12 cellular contexts compared by ENCODE assay signal in the genomic region with DNA sequence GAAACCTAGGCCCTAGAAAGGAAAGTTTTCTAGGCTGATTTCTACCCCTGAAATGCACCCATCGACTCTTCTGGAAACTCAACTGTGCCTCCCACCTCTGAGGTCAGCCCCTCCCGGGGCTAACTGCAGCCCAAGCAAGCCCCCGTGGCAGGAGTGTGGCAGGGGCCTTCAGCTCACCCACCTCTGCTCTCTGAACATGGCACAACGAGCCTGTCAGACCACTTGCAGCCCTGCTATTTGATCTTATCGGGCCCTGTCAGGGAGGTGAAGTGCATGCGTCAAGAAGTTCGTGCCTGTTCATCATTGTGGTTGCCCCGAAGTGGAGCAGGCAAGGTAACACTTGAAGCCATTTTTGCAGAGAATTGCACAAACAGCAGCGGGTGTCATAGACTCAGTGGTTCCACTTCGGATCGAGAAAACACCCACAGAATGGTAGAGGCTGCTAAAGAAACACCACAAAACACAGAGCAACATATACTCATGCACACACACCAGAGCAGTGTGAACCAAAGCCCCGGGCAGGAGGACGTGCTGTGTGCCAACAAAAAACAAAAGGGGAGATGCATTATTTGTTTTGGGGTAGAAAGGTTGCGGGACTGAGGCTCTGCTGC.
DNase-seq lines count a peak whose midpoint lies in the region; ATAC-seq, FAIRE-seq and TF ChIP-seq lines count a peak whose summit lies in the region.
"Had no signal": no experiment of that assay in that cellular context is flagged by ENCODE, and none has a peak within 500 bp of the region (broad histone marks: within the 10 kb centered on the region; RNA-seq: fewer than 3 reads in every experiment).

No MANE protein-coding gene starts in this region.

- peak overlapping the region; percentile 73 for H3K4me3 Mint-ChIP-seq in activated CD8-positive, alpha-beta T cell treated with anti-CD3 and anti-CD28 coated beads, Interleukin-2, amount 10 ng/mL, durations not matched to agents 7 days and 5 days

- H3K27me3 Mint-ChIP-seq in activated CD8-positive, alpha-beta T cell treated with anti-CD3 and anti-CD28 coated beads, Interleukin-2, amount 10 ng/mL, durations not matched to agents 7 days and 5 days (ENCODE audit: low read depth), result no peaks in the 10 kb centered on the region

- H3K4me1 Mint-ChIP-seq in activated CD8-positive, alpha-beta T cell treated with anti-CD3 and anti-CD28 coated beads, Interleukin-2, amount 10 ng/mL, durations not matched to agents 7 days and 5 days (ENCODE audit: low read depth), result peaks cover 92% of the 10 kb centered on the region

- FAIRE-seq in GM12892 (lab: Jason Lieb, UNC), result peak; percentile 82
- FAIRE-seq: endothelial cell of umbilical vein had no signal

- POLR2A ChIA-PET in activated CD8-positive, alpha-beta T cell treated with anti-CD3 and anti-CD28 coated beads, Interleukin-2, amount 10 ng/mL, durations not matched to agents 7 days and 5 days (lab: Charles Lee), result interaction anchor here (0.6 to 5.4 kb wide), 23 partner anchors 10 to 370 kb away, joined by 3 to 83 read pairs (median 6); no protein-coding TSS in a partner anchor

- peak overlapping the region; percentile 95 for H3K27ac Mint-ChIP-seq in activated CD8-positive, alpha-beta T cell treated with anti-CD3 and anti-CD28 coated beads, Interleukin-2, amount 10 ng/mL, durations not matched to agents 7 days and 5 days

- H3K9me3 Mint-ChIP-seq in activated CD8-positive, alpha-beta T cell treated with anti-CD3 and anti-CD28 coated beads, Interleukin-2, amount 10 ng/mL, durations not matched to agents 7 days and 5 days (ENCODE audit: insufficient read depth), result no peaks in the 10 kb centered on the region

- H3K36me3 Mint-ChIP-seq in activated CD8-positive, alpha-beta T cell treated with anti-CD3 and anti-CD28 coated beads, Interleukin-2, amount 10 ng/mL, durations not matched to agents 7 days and 5 days (ENCODE audit: low read depth), result peaks cover 14% of the 10 kb centered on the region

- ATAC-seq in activated CD8-positive, alpha-beta T cell treated with anti-CD3 and anti-CD28 coated beads, Interleukin-2, amount 10 ng/mL, durations not matched to agents 7 days and 5 days, result peak; percentile 78
- ATAC-seq: left lobe of liver had no signal

- DNase-seq in GM12892 (ENCODE audit: insufficient read length) (no peak), NCI-H524 treated with DMSO at 0.1 percent for 48 hours (lab: John Stamatoyannopoulos, UW) (no peak), NCI-H187 treated with DMSO at 0.1 percent for 48 hours (lab: John Stamatoyannopoulos, UW) (no peak), SKM-1 treated with dmso at 0.1 percent for 144 hours (lab: John Stamatoyannopoulos, UW; ENCODE audit: unreplicated experiment) (no peak), HuH-7 (ENCODE audit: low spot score) (no peak)
- DNase-seq in activated CD8-positive, alpha-beta T cell treated with anti-CD3 and anti-CD28 coated beads, Interleukin-2, amount 10 ng/mL, durations not matched to agents 7 days and 5 days, result peak; percentile 89
- peak; percentile 73 for DNase-seq in effector CD4-positive, alpha-beta T cell
- peak in 2 of 3 donors; percentile 63 to 80 for DNase-seq in stimulated activated CD4-positive, alpha-beta T cell treated with anti-CD3 and anti-CD28 coated beads, TNF-alpha, amount 100 ng/mL, for 48 hours (ENCODE audit: low read depth in 3 of 3)
- DNase-seq: Calu3, tibial artery had no signal

- no peak for TF ChIP-seq POLR2A in GM12892 (IDR thresholded peaks at IDR 0.05; ENCODE audit: low read depth, low read length)

- CTCF ChIA-PET in activated CD8-positive, alpha-beta T cell treated with anti-CD3 and anti-CD28 coated beads, Interleukin-2, amount 10 ng/mL, durations not matched to agents 7 days and 5 days (lab: Charles Lee), result interaction anchor here (1.0 to 10.7 kb wide), 19 partner anchors 12 to 306 kb away, joined by 3 to 125 read pairs (median 11); no protein-coding TSS in a partner anchor

Comparison
In these comparisons a context has a peak if more than half of its experiments do, and no peak if none do; other contexts are left out.
1. DNase-seq: peak in activated CD8-positive, alpha-beta T cell treated with anti-CD3 and anti-CD28 coated beads, Interleukin-2, amount 10 ng/mL, durations not matched to agents 7 days and 5 days (single experiment), effector CD4-positive, alpha-beta T cell (single experiment) and stimulated activated CD4-positive, alpha-beta T cell treated with anti-CD3 and anti-CD28 coated beads, TNF-alpha, amount 100 ng/mL, for 48 hours (2 of 3); none in GM12892 (single experiment), NCI-H524 treated with DMSO at 0.1 percent for 48 hours (single experiment), NCI-H187 treated with DMSO at 0.1 percent for 48 hours (single experiment), SKM-1 treated with dmso at 0.1 percent for 144 hours (single experiment) and HuH-7 (single experiment).